ENCODE assay signal across 1 cellular context in genomic region chr11:73779084-73779902, GRCh38.
TF ChIP-seq lines count a peak whose summit lies in the region.

No MANE protein-coding gene starts in this region.

TF ChIP-seq in HepG2, 621 proteins besides CTCF, POLR2A, EP300 and RAD21 (continued from another document and continues in another):
- TF ChIP-seq MYPOP (CRISPR knock-in tag; IDR thresholded peaks at IDR 0.05) (0 out of 2 replicates have a peak, but pooled peaks have one; percentile 17), HNRNPUL1 (IDR thresholded peaks at IDR 0.05; ENCODE audit: low read depth, low read length) (no peak), TBL1XR1 (IDR thresholded peaks at IDR 0.05; ENCODE audit: borderline replicate concordance, low read length, partially characterized antibody) (peak; percentile 65), SAFB2 (CRISPR knock-in tag; IDR thresholded peaks at IDR 0.05; ENCODE audit: borderline replicate concordance, low read depth) (no peak; the same call in 1 of the 2 replicates), ZEB1 (IDR thresholded peaks at IDR 0.05; ENCODE audit: insufficient replicate concordance, low read depth) (no peak), BATF2 (CRISPR knock-in tag; IDR thresholded peaks at IDR 0.05) (no peak), ZXDC (CRISPR knock-in tag; IDR thresholded peaks at IDR 0.05) (peak; percentile 80; the same call in 1 of the 2 replicates), ZNF639 (CRISPR knock-in tag; conservative IDR thresholded peaks at IDR 0.05) (no peak), SP5 (CRISPR knock-in tag; IDR thresholded peaks at IDR 0.05; ENCODE audit: borderline replicate concordance, low read depth) (peak; percentile 7; the same call in 1 of the 2 replicates), PAX8 (CRISPR knock-in tag; IDR thresholded peaks at IDR 0.05; ENCODE audit: borderline replicate concordance) (no peak), GMEB2 (CRISPR knock-in tag; IDR thresholded peaks at IDR 0.05; ENCODE audit: low read depth) (peak; percentile 79; the same call in 1 of the 2 replicates), ZBED4 (CRISPR knock-in tag; IDR thresholded peaks at IDR 0.05; ENCODE audit: borderline replicate concordance) (0 out of 2 replicates have a peak, but pooled peaks have one; percentile 41), ZNF142 (CRISPR knock-in tag; IDR thresholded peaks at IDR 0.05) (no peak), ZNF12 (CRISPR knock-in tag; IDR thresholded peaks at IDR 0.05) (peak; percentile 25; the same call in 1 of the 2 replicates), ZNF766 (CRISPR knock-in tag; IDR thresholded peaks at IDR 0.05; ENCODE audit: borderline replicate concordance) (no peak), RARG (CRISPR knock-in tag; IDR thresholded peaks at IDR 0.05; ENCODE audit: low read depth) (no peak), ZNF3 (CRISPR knock-in tag; IDR thresholded peaks at IDR 0.05) (no peak), BHLHE40 (IDR thresholded peaks at IDR 0.05; ENCODE audit: low read length) (peak; percentile 36; the same call in 1 of the 2 replicates), HMGXB3 (CRISPR knock-in tag; IDR thresholded peaks at IDR 0.05; ENCODE audit: borderline replicate concordance) (peak; percentile 51; the same call in 1 of the 2 replicates), HIC2 (CRISPR knock-in tag; IDR thresholded peaks at IDR 0.05; ENCODE audit: low read depth) (peak; percentile 59; the same call in 1 of the 2 replicates), MIER2 (CRISPR knock-in tag; IDR thresholded peaks at IDR 0.05) (no peak; the same call in 1 of the 2 replicates), SRF (IDR thresholded peaks at IDR 0.05; ENCODE audit: low read depth, low read length) (0 out of 2 replicates have a peak, but pooled peaks have one; percentile 6)
